16 cellular contexts compared by ENCODE assay signal in the genomic region with DNA sequence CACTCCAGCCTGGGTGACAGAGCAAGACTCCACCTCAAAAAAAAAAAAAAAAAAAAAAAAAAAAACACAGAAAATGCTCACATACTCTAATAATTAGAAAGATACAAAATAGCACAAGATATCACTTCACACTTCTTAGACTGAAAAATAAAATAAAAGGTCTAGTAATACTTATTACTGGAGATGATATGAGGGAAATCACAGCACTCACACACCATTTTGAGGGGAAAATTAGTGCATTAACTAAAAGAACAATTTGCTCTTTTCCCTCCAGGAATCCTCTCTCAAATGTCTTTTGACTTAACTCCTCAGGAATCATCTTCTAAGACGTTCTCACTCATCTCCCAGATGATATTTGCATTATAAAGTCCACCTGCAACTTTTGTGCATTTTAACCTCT.
A peak's percentile ranks its signal among the peaks of the same experiment; 100 is the strongest.
DNase-seq lines count a peak whose midpoint lies in the region; ATAC-seq and TF ChIP-seq lines count a peak whose summit lies in the region.
"Had no signal": no experiment of that assay in that cellular context is flagged by ENCODE, and none has a peak within 500 bp of the region (broad histone marks: within the 10 kb centered on the region; RNA-seq: fewer than 3 reads in every experiment).

No MANE protein-coding gene starts in this region.

- H3K4me3 ChIP-seq in KMS-11 (IDR thresholded peaks at IDR 0.05; ENCODE audit: insufficient read depth, low read depth, low read length) (no peak overlapping the region), PC-9 (no peak overlapping the region)
- H3K4me3 ChIP-seq: BLaER1 had no signal

- H3K4me1 ChIP-seq in KMS-11 (ENCODE audit: low read depth, poor library complexity, severe bottlenecking) (peaks cover 31% of the 10 kb centered on the region), PC-9 (replicated peaks; ENCODE audit: insufficient read depth) (peaks cover 24% of the 10 kb centered on the region), foreskin keratinocyte (peaks cover 21% of the 10 kb centered on the region)

- intact Hi-C loops in Calu3 (cut with micrococcal nuclease; ENCODE audit: unreplicated experiment) = loop anchor here (5.0 kb wide), 3 partner anchors 44 to 186 kb away; no protein-coding TSS in a partner anchor
- intact Hi-C loops in PC-9 (cut with micrococcal nuclease; ENCODE audit: unreplicated experiment) = loop anchor here (5.0 kb wide), 1 partner anchor 209 kb away; no protein-coding TSS in a partner anchor
- intact Hi-C loops in Right ventricle myocardium superior (cut with DNase I) = no loop called here

- no TSS peak for BruUV-seq in Calu3 (replicated peaks; lab: Mats Ljungman, UMichigan)
- BruUV-seq in PC-9 (replicated peaks; lab: Mats Ljungman, UMichigan) = no TSS peak

- no peak overlapping the region for H2AFZ ChIP-seq in KMS-11 (ENCODE audit: low read depth)
- H2AFZ ChIP-seq in PC-9 = no peak overlapping the region

- peaks cover 36% of the 10 kb centered on the region for H3K9me3 ChIP-seq in PC-9 (ENCODE audit: insufficient read depth, low read depth)
- H3K9me3 ChIP-seq: BLaER1 had no signal

- H3K27ac Mint-ChIP-seq in Calu3 (ENCODE audit: unreplicated experiment) = peak overlapping the region; percentile 89
- H3K27ac Mint-ChIP-seq: CD8-positive, alpha-beta memory T cell; H9 had no signal

- H3K36me3 Mint-ChIP-seq in Calu3 (ENCODE audit: insufficient read depth, unreplicated experiment) = peaks cover 16% of the 10 kb centered on the region
- H3K36me3 Mint-ChIP-seq: CD8-positive, alpha-beta memory T cell had no signal

- H3K36me3 ChIP-seq in KMS-11 (ENCODE audit: insufficient read depth) = no peaks in the 10 kb centered on the region
- peaks cover 3% of the 10 kb centered on the region; the same call in 1 of the 2 replicates for H3K36me3 ChIP-seq in PC-9 (ENCODE audit: low read depth)
- H3K36me3 ChIP-seq: BLaER1 had no signal

- H3K4me2 ChIP-seq in KMS-11 (no peak overlapping the region), PC-9 (no peak overlapping the region; the same call in 1 of the 2 replicates)
- H3K4me2 ChIP-seq: BLaER1 had no signal

- POLR2A ChIA-PET in PC-9 (lab: Charles Lee; ENCODE audit: unreplicated experiment) = no interaction called here

- H3K9ac ChIP-seq in KMS-11 = no peak overlapping the region
- H3K9ac ChIP-seq: BLaER1 had no signal

- CTCF ChIA-PET in Calu3 (lab: Charles Lee) = no interaction called here
- CTCF ChIA-PET in PC-9 (lab: Charles Lee) = no interaction called here

- DNase-seq in Calu3 (no peak), PC-9 (no peak), foreskin keratinocyte (no peak), NK-92 (lab: John Stamatoyannopoulos, UW; ENCODE audit: unreplicated experiment) (no peak), Right ventricle myocardium superior (no peak), DMS79 (lab: John Stamatoyannopoulos, UW) (no peak)
- DNase-seq: 8988T; AML-193; CD8-positive, alpha-beta memory T cell; DMS 273 treated with DMSO at 0.1 percent for 48 hours; EL; GOT3; H9 had no signal

- H3K27me3 ChIP-seq in KMS-11 (ENCODE audit: insufficient read depth, low read depth) = no peaks in the 10 kb centered on the region
- H3K27me3 ChIP-seq in PC-9 (ENCODE audit: insufficient read depth, low read depth) = no peaks in the 10 kb centered on the region
- no peaks in the 10 kb centered on the region for H3K27me3 ChIP-seq in foreskin keratinocyte
- H3K27me3 ChIP-seq: BLaER1 had no signal

- H3K27ac ChIP-seq in KMS-11 (0 out of 2 replicates have a peak overlapping the region, but pooled peaks have one; percentile 3), PC-9 (peak overlapping the region; percentile 96), foreskin keratinocyte (peak overlapping the region; percentile 84)
- H3K27ac ChIP-seq: BLaER1 had no signal

- H3F3A ChIP-seq in PC-9 (ENCODE audit: insufficient read depth, low read depth) = peaks cover 31% of the 10 kb centered on the region

- H3K9me2 ChIP-seq in PC-9 (ENCODE audit: insufficient read depth) = no peaks in the 10 kb centered on the region

- TF ChIP-seq CTCF in Calu3 (IDR thresholded peaks at IDR 0.05; ENCODE audit: unreplicated experiment) (no peak), KMS-11 (conservative IDR thresholded peaks at IDR 0.05; ENCODE audit: low read depth, low read length) (no peak), PC-9 (conservative IDR thresholded peaks at IDR 0.05) (no peak), foreskin keratinocyte (conservative IDR thresholded peaks at IDR 0.05) (no peak)

- no peaks in the 10 kb centered on the region for H3K27me3 Mint-ChIP-seq in Calu3 (ENCODE audit: unreplicated experiment)
- H3K27me3 Mint-ChIP-seq: CD8-positive, alpha-beta memory T cell had no signal

- H3K9me3 Mint-ChIP-seq in Calu3 (ENCODE audit: low read depth, unreplicated experiment) = no peaks in the 10 kb centered on the region

- peaks cover 35% of the 10 kb centered on the region for H3K4me1 Mint-ChIP-seq in Calu3 (ENCODE audit: low read depth, unreplicated experiment)
- H3K4me1 Mint-ChIP-seq: CD8-positive, alpha-beta memory T cell had no signal

- H3K79me2 ChIP-seq in KMS-11 (ENCODE audit: insufficient read depth, low read depth) = no peaks in the 10 kb centered on the region
- no peaks in the 10 kb centered on the region for H3K79me2 ChIP-seq in PC-9 (ENCODE audit: low read depth)

- ATAC-seq in foreskin keratinocyte (no peak), Right ventricle myocardium superior (ENCODE audit: poor library complexity) (no peak)
- ATAC-seq: HepG2 had no signal

- H3K4me3 Mint-ChIP-seq in Calu3 (ENCODE audit: low read depth, unreplicated experiment) = no peak overlapping the region
- H3K4me3 Mint-ChIP-seq: CD8-positive, alpha-beta memory T cell; H9 had no signal

- H4K20me1 ChIP-seq in KMS-11 (ENCODE audit: insufficient read depth) = no peaks in the 10 kb centered on the region
- no peaks in the 10 kb centered on the region for H4K20me1 ChIP-seq in PC-9 (ENCODE audit: insufficient read depth)
- H4K20me1 ChIP-seq: BLaER1 had no signal

Comparison
In these comparisons a context has a peak if more than half of its experiments do, and no peak if none do; other contexts are left out.
1. H3K27ac ChIP-seq: peak in every context shown above with its lines; median percentile 96 in PC-9; 84 in foreskin keratinocyte; 3 in KMS-11.